1 cellular context compared by ENCODE assay signal in genomic region chr14:70906785-70907171, GRCh38.
TF ChIP-seq lines count a peak whose summit lies in the region.

No MANE protein-coding gene starts in this region.

TF ChIP-seq in HCT116, 20 proteins besides CTCF, POLR2A, EP300 and RAD21 (continued from another document):
- TF ChIP-seq TCF7L2 (IDR thresholded peaks at IDR 0.05; ENCODE audit: borderline replicate concordance, extremely low read depth, insufficient read depth, insufficient read length) (no peak), ZNF274 (IDR thresholded peaks at IDR 0.05; ENCODE audit: low read depth, low read length) (no peak), JUND (IDR thresholded peaks at IDR 0.05) (no peak), FOSL1 (IDR thresholded peaks at IDR 0.05; ENCODE audit: low read depth) (no peak), CBX3 (IDR thresholded peaks at IDR 0.05; ENCODE audit: low read depth) (no peak), EGR1 (IDR thresholded peaks at IDR 0.05; ENCODE audit: low read depth) (no peak), MAX (IDR thresholded peaks at IDR 0.05) (no peak), ZBTB33 (IDR thresholded peaks at IDR 0.05; ENCODE audit: extremely low read depth, insufficient replicate concordance, low read length) (no peak)
